ENCODE assay signal across 14 cellular contexts in genomic region chr3:142988826-142989225, GRCh38. TPM values are rescaled to one million over a fixed set of nuclear protein-coding genes. Genes with fewer than 3 reads are reported as not detected.
"Had no signal": no experiment of that assay in that cellular context is flagged by ENCODE, and none has a peak within 500 bp of the region (broad histone marks: within the 10 kb centered on the region; RNA-seq: fewer than 3 reads in every experiment).

No MANE protein-coding gene starts in this region.

RNA-seq across cellular contexts. Expression of gene PAQR9, which starts 25.4 kb away (rescaled TPM):
- total RNA-seq: activated naive CD4-positive, alpha-beta T cell treated with anti-CD3 and anti-CD28 coated beads for 36 hours; activated naive CD4-positive, alpha-beta T cell treated with anti-CD3 and anti-CD28 coated beads, Interleukin-2, amount 50 U/mL, for 72 hours; activated naive CD8-positive, alpha-beta T cell treated with anti-CD3 and anti-CD28 coated beads for 36 hours; activated naive CD8-positive, alpha-beta T cell treated with anti-CD3 and anti-CD28 coated beads, Interleukin-2, amount 10 ng/mL, durations not matched to agents 7 days and 5 days; activated T-cell treated with anti-CD3 and anti-CD28 coated beads, Interleukin-2, amount 50 U/mL, for 4 hours; activated T-cell treated with anti-CD3 and anti-CD28 coated beads, Interleukin-2, amount 50 U/mL, for 72 hours; activated T-helper 1 cell treated with anti-CD3 and anti-CD28 coated beads, Interleukin-12 subunit alpha, Interleukin-12 subunit beta, Interleukin-2, Interleukin-4 antibody, amounts not matched to agents 30 ng/mL and 10 ng/mL and 1 ng/mL, durations not matched to agents 14 hours and 24 hours and 36 hours; activated T-helper 17 cell treated with anti-CD3 and anti-CD28 coated beads, Interleukin-2, amount 50 U/mL, for 72 hours; activated T-helper 2 cell treated with anti-CD3 and anti-CD28 coated beads, Interferon-gamma antibody, Interleukin-2, Interleukin-4, amounts not matched to agents 10 μg/mL and 5 μg/mL and 100 μg/mL, durations not matched to agents 14 hours and 24 hours and 36 hours; aorta; ascending aorta; breast epithelium; bronchial epithelial cell; chondrocyte had no signal
- polyA plus RNA-seq: aorta had no signal
